In the genomic region with DNA sequence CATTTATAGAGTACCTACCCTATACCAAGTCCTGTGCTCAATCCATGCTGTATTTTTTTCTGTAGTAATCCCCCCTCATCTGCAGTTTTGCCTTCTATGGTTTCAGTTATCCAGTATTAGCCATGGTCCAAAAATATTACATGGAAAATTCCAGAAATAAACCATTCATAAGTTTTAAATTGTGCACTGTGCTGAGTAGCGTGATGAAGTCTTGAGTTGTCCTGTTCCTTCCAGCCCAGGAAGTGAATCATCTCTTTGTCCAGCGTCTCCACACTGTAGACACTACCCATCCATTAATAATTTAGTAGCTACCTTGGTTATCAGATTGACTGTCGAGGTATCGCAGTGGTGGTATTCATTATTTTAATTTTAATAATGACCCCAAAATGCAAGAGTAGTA, we compare ENCODE assay signal across 17 cellular contexts. TPM values are rescaled to one million over a fixed set of nuclear protein-coding genes. Genes with fewer than 3 reads are reported as not detected.
A peak's percentile ranks its signal among the peaks of the same experiment; 100 is the strongest.
DNase-seq lines count a peak whose midpoint lies in the region; ATAC-seq and TF ChIP-seq lines count a peak whose summit lies in the region.
"Had no signal": no experiment of that assay in that cellular context is flagged by ENCODE, and none has a peak within 500 bp of the region (broad histone marks: within the 10 kb centered on the region; RNA-seq: fewer than 3 reads in every experiment).

No MANE protein-coding gene starts in this region.

- ATAC-seq in SK-N-SH treated with all-trans-retinoic acid at 6 μM for 48 hours (peak; percentile 60), foreskin keratinocyte (peak; percentile 20), GM18519 (IDR thresholded peaks at IDR 0.05; ENCODE audit: low FRiP score, unreplicated experiment) (no peak), gastroesophageal sphincter (no peak)

- TF ChIP-seq CTCF in foreskin keratinocyte (conservative IDR thresholded peaks at IDR 0.05) (no peak), gastroesophageal sphincter (IDR thresholded peaks at IDR 0.05) (no peak)

- no peak for TF ChIP-seq EP300 in gastroesophageal sphincter (IDR thresholded peaks at IDR 0.05)

- H3K27me3 ChIP-seq in foreskin keratinocyte: no peaks in the 10 kb centered on the region
- H3K27me3 ChIP-seq in SJCRH30: no peaks in the 10 kb centered on the region
- no peaks in the 10 kb centered on the region for H3K27me3 ChIP-seq in gastroesophageal sphincter
- H3K27me3 ChIP-seq: MG63, Peyer's patch had no signal

- H3K4me3 ChIP-seq in SJCRH30 (no peak overlapping the region), gastroesophageal sphincter (no peak overlapping the region)
- H3K4me3 ChIP-seq: MG63, Peyer's patch had no signal

- H3K27ac ChIP-seq in foreskin keratinocyte: no peak overlapping the region
- H3K27ac ChIP-seq in SJCRH30: no peak overlapping the region
- no peak overlapping the region for H3K27ac ChIP-seq in gastroesophageal sphincter
- H3K27ac ChIP-seq: Peyer's patch had no signal

- no peak for TF ChIP-seq POLR2A in gastroesophageal sphincter (IDR thresholded peaks at IDR 0.05)

- H3K9me3 ChIP-seq in SJCRH30 (replicated peaks): no peaks in the 10 kb centered on the region
- no peaks in the 10 kb centered on the region for H3K9me3 ChIP-seq in gastroesophageal sphincter
- H3K9me3 ChIP-seq: MG63, Peyer's patch had no signal

- H3K4me1 ChIP-seq in foreskin keratinocyte (no peaks in the 10 kb centered on the region), SJCRH30 (no peaks in the 10 kb centered on the region), gastroesophageal sphincter (no peaks in the 10 kb centered on the region)
- H3K4me1 ChIP-seq: Peyer's patch had no signal

- DNase-seq in EL (peak; percentile 31), M059J (ENCODE audit: low read depth) (peak; percentile 25), foreskin keratinocyte (peak in 1 of 2 donors; percentile 30), T-helper 1 cell (no peak), SJCRH30 (no peak)
- DNase-seq: CD4-positive, CD25-positive, alpha-beta regulatory T cell; COR-L47; DMS53; GF-D8; KBM-7; MG63; NCI-H1694; NCI-H2029 treated with DMSO at 0.1 percent for 48 hours; Peyer's patch had no signal

- 70 to 82% methylated on average over 4 of the region's 4 CpGs for WGBS in gastroesophageal sphincter (ENCODE audit: low coverage in 1 of 2), 2 donors

- H3K36me3 ChIP-seq in SJCRH30 (no peaks in the 10 kb centered on the region), gastroesophageal sphincter (no peaks in the 10 kb centered on the region)
- H3K36me3 ChIP-seq: MG63, Peyer's patch had no signal

TF ChIP-seq in SK-N-SH treated with all-trans-retinoic acid at 6 μM for 48 hours, 23 proteins besides CTCF, POLR2A, EP300 and RAD21:
- no peak for TF ChIP-seq RARB (CRISPR knock-in tag; IDR thresholded peaks at IDR 0.05)
- TF ChIP-seq OSR1 (CRISPR knock-in tag; IDR thresholded peaks at IDR 0.05): no peak
- TF ChIP-seq, protein P1, sequence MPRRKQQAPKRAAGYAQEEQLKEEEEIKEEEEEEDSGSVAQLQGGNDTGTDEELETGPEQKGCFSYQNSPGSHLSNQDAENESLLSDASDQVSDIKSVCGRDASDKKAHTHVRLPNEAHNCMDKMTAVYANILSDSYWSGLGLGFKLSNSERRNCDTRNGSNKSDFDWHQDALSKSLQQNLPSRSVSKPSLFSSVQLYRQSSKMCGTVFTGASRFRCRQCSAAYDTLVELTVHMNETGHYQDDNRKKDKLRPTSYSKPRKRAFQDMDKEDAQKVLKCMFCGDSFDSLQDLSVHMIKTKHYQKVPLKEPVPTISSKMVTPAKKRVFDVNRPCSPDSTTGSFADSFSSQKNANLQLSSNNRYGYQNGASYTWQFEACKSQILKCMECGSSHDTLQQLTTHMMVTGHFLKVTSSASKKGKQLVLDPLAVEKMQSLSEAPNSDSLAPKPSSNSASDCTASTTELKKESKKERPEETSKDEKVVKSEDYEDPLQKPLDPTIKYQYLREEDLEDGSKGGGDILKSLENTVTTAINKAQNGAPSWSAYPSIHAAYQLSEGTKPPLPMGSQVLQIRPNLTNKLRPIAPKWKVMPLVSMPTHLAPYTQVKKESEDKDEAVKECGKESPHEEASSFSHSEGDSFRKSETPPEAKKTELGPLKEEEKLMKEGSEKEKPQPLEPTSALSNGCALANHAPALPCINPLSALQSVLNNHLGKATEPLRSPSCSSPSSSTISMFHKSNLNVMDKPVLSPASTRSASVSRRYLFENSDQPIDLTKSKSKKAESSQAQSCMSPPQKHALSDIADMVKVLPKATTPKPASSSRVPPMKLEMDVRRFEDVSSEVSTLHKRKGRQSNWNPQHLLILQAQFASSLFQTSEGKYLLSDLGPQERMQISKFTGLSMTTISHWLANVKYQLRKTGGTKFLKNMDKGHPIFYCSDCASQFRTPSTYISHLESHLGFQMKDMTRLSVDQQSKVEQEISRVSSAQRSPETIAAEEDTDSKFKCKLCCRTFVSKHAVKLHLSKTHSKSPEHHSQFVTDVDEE (CRISPR knock-in tag; IDR thresholded peaks at IDR 0.05): no peak
- TF ChIP-seq, protein P2, sequence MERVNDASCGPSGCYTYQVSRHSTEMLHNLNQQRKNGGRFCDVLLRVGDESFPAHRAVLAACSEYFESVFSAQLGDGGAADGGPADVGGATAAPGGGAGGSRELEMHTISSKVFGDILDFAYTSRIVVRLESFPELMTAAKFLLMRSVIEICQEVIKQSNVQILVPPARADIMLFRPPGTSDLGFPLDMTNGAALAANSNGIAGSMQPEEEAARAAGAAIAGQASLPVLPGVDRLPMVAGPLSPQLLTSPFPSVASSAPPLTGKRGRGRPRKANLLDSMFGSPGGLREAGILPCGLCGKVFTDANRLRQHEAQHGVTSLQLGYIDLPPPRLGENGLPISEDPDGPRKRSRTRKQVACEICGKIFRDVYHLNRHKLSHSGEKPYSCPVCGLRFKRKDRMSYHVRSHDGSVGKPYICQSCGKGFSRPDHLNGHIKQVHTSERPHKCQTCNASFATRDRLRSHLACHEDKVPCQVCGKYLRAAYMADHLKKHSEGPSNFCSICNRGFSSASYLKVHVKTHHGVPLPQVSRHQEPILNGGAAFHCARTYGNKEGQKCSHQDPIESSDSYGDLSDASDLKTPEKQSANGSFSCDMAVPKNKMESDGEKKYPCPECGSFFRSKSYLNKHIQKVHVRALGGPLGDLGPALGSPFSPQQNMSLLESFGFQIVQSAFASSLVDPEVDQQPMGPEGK (CRISPR knock-in tag; IDR thresholded peaks at IDR 0.05; ENCODE audit: borderline replicate concordance): no peak
- TF ChIP-seq ZNF70 (CRISPR knock-in tag; IDR thresholded peaks at IDR 0.05): no peak
- TF ChIP-seq PPARA (CRISPR knock-in tag; IDR thresholded peaks at IDR 0.05; ENCODE audit: borderline replicate concordance): no peak
- TF ChIP-seq, protein P3, sequence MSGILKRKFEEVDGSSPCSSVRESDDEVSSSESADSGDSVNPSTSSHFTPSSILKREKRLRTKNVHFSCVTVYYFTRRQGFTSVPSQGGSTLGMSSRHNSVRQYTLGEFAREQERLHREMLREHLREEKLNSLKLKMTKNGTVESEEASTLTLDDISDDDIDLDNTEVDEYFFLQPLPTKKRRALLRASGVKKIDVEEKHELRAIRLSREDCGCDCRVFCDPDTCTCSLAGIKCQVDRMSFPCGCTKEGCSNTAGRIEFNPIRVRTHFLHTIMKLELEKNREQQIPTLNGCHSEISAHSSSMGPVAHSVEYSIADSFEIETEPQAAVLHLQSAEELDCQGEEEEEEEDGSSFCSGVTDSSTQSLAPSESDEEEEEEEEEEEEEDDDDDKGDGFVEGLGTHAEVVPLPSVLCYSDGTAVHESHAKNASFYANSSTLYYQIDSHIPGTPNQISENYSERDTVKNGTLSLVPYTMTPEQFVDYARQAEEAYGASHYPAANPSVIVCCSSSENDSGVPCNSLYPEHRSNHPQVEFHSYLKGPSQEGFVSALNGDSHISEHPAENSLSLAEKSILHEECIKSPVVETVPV (CRISPR knock-in tag; IDR thresholded peaks at IDR 0.05): no peak

RNA-seq across cellular contexts. Expression of a gene that starts 54.2 kb away (rescaled TPM):
- 29.2 and 43.3 TPM in 2 replicates for total RNA-seq in M059J (2014; rRNA removed; shearing (Covaris generic))
- total RNA-seq in foreskin keratinocyte (32.7 and 32.8 TPM in 2 replicates), gastroesophageal sphincter (10 to 100 TPM; 57.2 to 65.5 (median 61.5) TPM)
- 9.9 and 11.4 TPM in 2 replicates for polyA plus RNA-seq in foreskin keratinocyte
- 42.9 and 43.6 TPM in 2 replicates for total RNA-seq in SJCRH30 (2014; rRNA removed; shearing (Covaris generic))

RNA-seq across cellular contexts. Expression of a gene that starts 57.8 kb away (rescaled TPM):
- 21.9 and 24.7 TPM in 2 replicates for total RNA-seq in M059J (2014; rRNA removed; shearing (Covaris generic))
- total RNA-seq in foreskin keratinocyte: 30.4 and 31.7 TPM in 2 replicates
- polyA plus RNA-seq in foreskin keratinocyte: 8.7 and 10.4 TPM in 2 replicates
- 11.2 and 11.6 TPM in 2 replicates for total RNA-seq in SJCRH30 (2014; rRNA removed; shearing (Covaris generic))
- total RNA-seq in gastroesophageal sphincter: 10 to 100 TPM; 26.9 to 55.0 (median 36.7) TPM

Comparison
In these comparisons a context has a peak if more than half of its experiments do, and no peak if none do; other contexts are left out.
1. DNase-seq: peak in EL (single experiment) and M059J (single experiment); none in T-helper 1 cell (0 of 5) and SJCRH30 (0 of 2).
2. ATAC-seq: peak in SK-N-SH treated with all-trans-retinoic acid at 6 μM for 48 hours (single experiment) and foreskin keratinocyte (single experiment); none in GM18519 (single experiment) and gastroesophageal sphincter (single experiment).